Comparison of ENCODE assay signal across 32 cellular contexts in genomic region chr13:93238711-93239110, GRCh38. TPM values are rescaled to one million over a fixed set of nuclear protein-coding genes. Genes with fewer than 3 reads are reported as not detected.
"Had no signal": no experiment of that assay in that cellular context is flagged by ENCODE, and none has a peak within 500 bp of the region (broad histone marks: within the 10 kb centered on the region; RNA-seq: fewer than 3 reads in every experiment).

No MANE protein-coding gene starts in this region.

- FAIRE-seq: bronchial epithelial cell had no signal

- H3K4me2 ChIP-seq: hepatocyte had no signal

- H3K27me3 ChIP-seq: brain microvascular endothelial cell, dorsolateral prefrontal cortex, esophagus squamous epithelium, hepatocyte had no signal

- ATAC-seq: activated CD4-positive, alpha-beta T cell treated with anti-CD3 and anti-CD28 coated beads for 36 hours; activated CD8-positive, alpha-beta memory T cell treated with anti-CD3 and anti-CD28 coated beads, Interleukin-2, amount 10 ng/mL, durations not matched to agents 7 days and 5 days; activated CD8-positive, alpha-beta T cell treated with anti-CD3 and anti-CD28 coated beads, Interleukin-2, amount 10 ng/mL, durations not matched to agents 7 days and 5 days; activated naive CD4-positive, alpha-beta T cell treated with anti-CD3 and anti-CD28 coated beads, Interleukin-2, amount 50 U/mL, for 72 hours; gastroesophageal sphincter; heart right ventricle had no signal

- H3K4me1 ChIP-seq: gastroesophageal sphincter, heart right ventricle had no signal

- H3K36me3 ChIP-seq: brain microvascular endothelial cell, esophagus squamous epithelium, gastroesophageal sphincter, heart right ventricle had no signal

- H3K4me3 ChIP-seq: coronary artery, dorsolateral prefrontal cortex, esophagus squamous epithelium, gastroesophageal sphincter, heart right ventricle, hepatocyte had no signal

- H3K27ac ChIP-seq: brain microvascular endothelial cell, coronary artery, dorsolateral prefrontal cortex, epithelial cell of prostate, esophagus squamous epithelium, gastroesophageal sphincter, heart right ventricle, hepatocyte had no signal

- DNase-seq: activated CD4-positive, alpha-beta memory T cell treated with anti-CD3 and anti-CD28 coated beads for 36 hours; activated CD4-positive, alpha-beta T cell treated with anti-CD3 and anti-CD28 coated beads for 36 hours; activated CD4-positive, alpha-beta T cell treated with anti-CD3 and anti-CD28 coated beads, Interleukin-2, amount 10 ng/mL, durations not matched to agents 24 days and 14 days; activated CD4-positive, CD25-positive, alpha-beta regulatory T cell; activated CD4-positive, CD25-positive, alpha-beta regulatory T cell treated with anti-CD3 and anti-CD28 coated beads, Interleukin-2, amount 50 U/mL, for 72 hours; activated CD8-positive, alpha-beta memory T cell treated with anti-CD3 and anti-CD28 coated beads, Interleukin-2, amount 10 ng/mL, durations not matched to agents 7 days and 5 days; activated CD8-positive, alpha-beta memory T cell treated with anti-CD3 and anti-CD28 coated beads, Interleukin-2, amount 50 U/mL, for 4 hours; activated CD8-positive, alpha-beta T cell treated with anti-CD3 and anti-CD28 coated beads, Interleukin-2, amount 10 ng/mL, durations not matched to agents 7 days and 5 days; activated effector memory CD4-positive, alpha-beta T cell treated with anti-CD3 and anti-CD28 coated beads, Interleukin-2, amount 50 U/mL, for 16 hours; activated naive CD4-positive, alpha-beta T cell; activated naive CD4-positive, alpha-beta T cell treated with anti-CD3 and anti-CD28 coated beads, Interleukin-2, amount 10 ng/mL, durations not matched to agents 7 days and 5 days; activated naive CD8-positive, alpha-beta T cell treated with anti-CD3 and anti-CD28 coated beads, Interleukin-2, amount 10 ng/mL, durations not matched to agents 7 days and 5 days; activated T-cell treated with anti-CD3 and anti-CD28 coated beads, Interleukin-2, amount 50 U/mL, for 1 hour; activated T-cell treated with anti-CD3 and anti-CD28 coated beads, Interleukin-2, amount 50 U/mL, for 48 hours; amniotic stem cell; anterior cingulate cortex; brain microvascular endothelial cell; dorsolateral prefrontal cortex; effector memory CD4-positive, alpha-beta T cell; esophagus squamous epithelium; foreskin melanocyte; heart right ventricle; T-helper 2 cell had no signal

- H2AFZ ChIP-seq: hepatocyte had no signal

RNA-seq across cellular contexts. Expression of gene GPC6, which starts 12.1 kb away (rescaled TPM):
- total RNA-seq: activated CD4-positive, alpha-beta memory T cell treated with anti-CD3 and anti-CD28 coated beads for 36 hours; activated CD4-positive, alpha-beta T cell treated with anti-CD3 and anti-CD28 coated beads for 36 hours; activated CD4-positive, alpha-beta T cell treated with anti-CD3 and anti-CD28 coated beads, Interleukin-2, amount 10 ng/mL, durations not matched to agents 24 days and 14 days; activated CD8-positive, alpha-beta memory T cell treated with anti-CD3 and anti-CD28 coated beads for 36 hours; activated CD8-positive, alpha-beta memory T cell treated with anti-CD3 and anti-CD28 coated beads, Interleukin-2, amount 10 ng/mL, durations not matched to agents 7 days and 5 days; activated CD8-positive, alpha-beta T cell treated with anti-CD3 and anti-CD28 coated beads, Interleukin-2, amount 10 ng/mL, durations not matched to agents 7 days and 5 days; activated naive CD4-positive, alpha-beta T cell treated with anti-CD3 and anti-CD28 coated beads, Interleukin-2, amount 50 U/mL, for 72 hours; activated naive CD8-positive, alpha-beta T cell treated with anti-CD3 and anti-CD28 coated beads, Interleukin-2, amount 10 ng/mL, durations not matched to agents 7 days and 5 days; activated T-helper 1 cell treated with anti-CD3 and anti-CD28 coated beads, Interleukin-12 subunit alpha, Interleukin-12 subunit beta, Interleukin-2, Interleukin-4 antibody, amounts not matched to agents 30 ng/mL and 10 ng/mL and 1 ng/mL, durations not matched to agents 14 hours and 24 hours and 36 hours; activated T-helper 2 cell treated with anti-CD3 and anti-CD28 coated beads, Interferon-gamma antibody, Interleukin-2, Interleukin-4, amounts not matched to agents 10 μg/mL and 5 μg/mL and 100 μg/mL, durations not matched to agents 14 hours and 24 hours and 36 hours had no signal
